Comparison of ENCODE assay signal across 8 cellular contexts in the genomic region with DNA sequence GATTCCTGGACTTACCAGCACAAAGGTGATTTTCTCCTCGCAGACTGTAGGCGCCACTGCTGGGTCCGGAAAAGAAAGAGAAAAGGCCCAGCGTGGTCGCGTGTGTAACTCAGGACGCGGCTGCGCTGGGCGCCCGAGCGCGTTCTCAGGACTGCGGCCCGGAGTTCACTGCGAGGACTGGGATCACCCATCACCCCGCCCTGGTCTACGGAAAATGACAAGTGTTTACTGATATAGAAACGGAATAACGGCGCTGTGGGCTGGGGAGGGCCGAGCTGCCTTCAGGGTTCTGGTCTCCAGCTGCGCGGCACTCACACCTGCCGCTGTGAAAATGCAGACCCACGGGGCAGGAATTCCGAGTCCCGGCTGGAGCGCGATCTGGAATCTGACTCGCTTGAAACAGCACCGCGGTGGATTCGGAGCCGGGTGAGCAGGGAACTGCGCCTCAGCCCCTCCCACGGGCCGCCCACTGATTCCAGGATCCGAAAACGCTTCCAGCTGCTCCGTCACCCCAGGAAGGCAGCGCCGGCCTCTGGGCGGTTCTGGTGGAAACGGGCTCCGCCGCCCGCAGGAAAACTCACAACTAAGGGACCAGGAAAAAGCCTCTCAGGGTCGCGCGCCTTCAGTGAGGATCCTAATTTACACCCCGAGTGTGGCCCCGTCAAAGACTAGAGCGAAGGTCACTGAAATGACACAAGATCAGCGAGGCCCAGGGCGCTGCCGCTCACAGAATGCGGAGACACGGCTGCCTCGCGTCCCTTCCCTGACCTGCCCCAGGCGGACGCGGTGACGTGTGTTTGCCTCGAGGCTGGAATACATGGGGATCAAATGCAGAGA. TPM values are rescaled to one million over a fixed set of nuclear protein-coding genes. Genes with fewer than 3 reads are reported as not detected.
A peak's percentile ranks its signal among the peaks of the same experiment; 100 is the strongest.
DNase-seq lines count a peak whose midpoint lies in the region; ATAC-seq, FAIRE-seq and TF ChIP-seq lines count a peak whose summit lies in the region.

No MANE protein-coding gene starts in this region.

- FAIRE-seq in GM19239 (lab: Jason Lieb, UNC): peak; percentile 37

- no peaks in the 10 kb centered on the region for H3K9me3 Mint-ChIP-seq in activated naive CD8-positive, alpha-beta T cell treated with anti-CD3 and anti-CD28 coated beads, Interleukin-2, amount 10 ng/mL, durations not matched to agents 7 days and 5 days
- peaks cover 7% of the 10 kb centered on the region for H3K9me3 Mint-ChIP-seq in glutamatergic neuron (ENCODE audit: unreplicated experiment)

- H2AFZ ChIP-seq in Karpas-422 (ENCODE audit: low read length) (no peak overlapping the region), SK-N-SH (ENCODE audit: low read depth) (peak overlapping the region; percentile 77)

- WGBS in SK-N-SH (ENCODE audit: low lambda C conversion rate): 1% methylated on average over 28 of the region's 66 CpGs
- 0 to 1% methylated on average over 47 to 50 of the region's 66 CpGs for WGBS in tibial nerve, 2 donors

- peak; percentile 80 for DNase-seq in AG08396 (ENCODE audit: low spot score)
- peak; percentile 52 for DNase-seq in GM19239 (ENCODE audit: insufficient read length, low spot score)
- no peak for DNase-seq in Karpas-422
- peak; percentile 80 for DNase-seq in SK-N-SH
- peak; percentile 65 for DNase-seq in activated naive CD8-positive, alpha-beta T cell treated with anti-CD3 and anti-CD28 coated beads, Interleukin-2, amount 10 ng/mL, durations not matched to agents 7 days and 5 days
- DNase-seq in glutamatergic neuron: peak; percentile 74
- DNase-seq in tibial nerve (ENCODE audit: low spot score in 2 of 2): peak; percentile 78 to 79

- no peaks in the 10 kb centered on the region for H3K9me2 ChIP-seq in Karpas-422 (replicated peaks; ENCODE audit: insufficient read depth, low read length)
- H3K9me2 ChIP-seq in SK-N-SH: no peaks in the 10 kb centered on the region

- H3K27ac ChIP-seq in Karpas-422 (ENCODE audit: low read length) (no peak overlapping the region), SK-N-SH (ENCODE audit: low read depth in 2 of 2, low read length in 1 of 2) (peak overlapping the region; percentile 65 to 79), neutrophil (no peak overlapping the region), tibial nerve (peak overlapping the region; percentile 54 to 87 (median 86))

- TF ChIP-seq CTCF in SK-N-SH (IDR thresholded peaks at IDR 0.05) (peak; percentile 37), glutamatergic neuron (IDR thresholded peaks at IDR 0.05; ENCODE audit: partially characterized antibody, unreplicated experiment) (no peak), neutrophil (IDR thresholded peaks at IDR 0.05) (no peak), tibial nerve (IDR thresholded peaks at IDR 0.05) (peak; percentile 26 to 51 (median 33))

- H3K9me3 ChIP-seq in Karpas-422 (ENCODE audit: low read length) (no peaks in the 10 kb centered on the region), SK-N-SH (no peaks in the 10 kb centered on the region), neutrophil (no peaks in the 10 kb centered on the region), tibial nerve (no peaks in the 10 kb centered on the region)

- no peaks in the 10 kb centered on the region for H3K36me3 Mint-ChIP-seq in activated naive CD8-positive, alpha-beta T cell treated with anti-CD3 and anti-CD28 coated beads, Interleukin-2, amount 10 ng/mL, durations not matched to agents 7 days and 5 days
- no peaks in the 10 kb centered on the region for H3K36me3 Mint-ChIP-seq in glutamatergic neuron (ENCODE audit: unreplicated experiment)

- H4K20me1 ChIP-seq in Karpas-422 (ENCODE audit: insufficient read depth, low read depth, low read length) (no peaks in the 10 kb centered on the region), SK-N-SH (ENCODE audit: insufficient read depth) (no peaks in the 10 kb centered on the region)

- peaks cover 58% of the 10 kb centered on the region for H3K27me3 Mint-ChIP-seq in activated naive CD8-positive, alpha-beta T cell treated with anti-CD3 and anti-CD28 coated beads, Interleukin-2, amount 10 ng/mL, durations not matched to agents 7 days and 5 days
- peaks cover 27% of the 10 kb centered on the region for H3K27me3 Mint-ChIP-seq in glutamatergic neuron (ENCODE audit: unreplicated experiment)

- H3K4me1 ChIP-seq in Karpas-422 (ENCODE audit: low read length) (peaks cover 3% of the 10 kb centered on the region; the same call in 1 of the 2 replicates), SK-N-SH (ENCODE audit: control insufficient read depth in 1 of 2, insufficient read depth in 2 of 2, low read depth in 1 of 2, low read length in 1 of 2) (peaks cover 0 to 18% of the 10 kb centered on the region in 2 experiments; a peak in 2 of 4 replicates), neutrophil (ENCODE audit: control insufficient read depth in 1 of 2, insufficient read depth in 1 of 2, low read depth in 1 of 2, low read length in 1 of 2) (peaks cover 24 to 27% of the 10 kb centered on the region in 2 experiments), tibial nerve (peaks cover 0 to 29% (median 2%) of the 10 kb centered on the region in 4 donors)

- peak overlapping the region; percentile 42 for H3K4me2 ChIP-seq in Karpas-422 (ENCODE audit: low read depth, low read length, poor library complexity, severe bottlenecking)
- peak overlapping the region; percentile 96 for H3K4me2 ChIP-seq in SK-N-SH

- H3F3A ChIP-seq in SK-N-SH (replicated peaks; ENCODE audit: insufficient read depth): no peaks in the 10 kb centered on the region

- CTCF ChIA-PET in SK-N-SH (lab: Yijun Ruan, JAX): interaction anchor here (1.3 to 3.9 kb wide), 3 partner anchors 11 to 128 kb away, joined by 4 to 22 read pairs (median 5); no protein-coding TSS in a partner anchor

- no peak overlapping the region for H3K27ac Mint-ChIP-seq in activated naive CD8-positive, alpha-beta T cell treated with anti-CD3 and anti-CD28 coated beads, Interleukin-2, amount 10 ng/mL, durations not matched to agents 7 days and 5 days
- H3K27ac Mint-ChIP-seq in glutamatergic neuron (ENCODE audit: unreplicated experiment): peak overlapping the region; percentile 11

- peak; percentile 85 for ATAC-seq in activated naive CD8-positive, alpha-beta T cell treated with anti-CD3 and anti-CD28 coated beads, Interleukin-2, amount 10 ng/mL, durations not matched to agents 7 days and 5 days (ENCODE audit: low read depth)

- TF ChIP-seq EP300 in SK-N-SH (IDR thresholded peaks at IDR 0.05; ENCODE audit: borderline replicate concordance in 1 of 2, low read depth in 1 of 2, low read length in 1 of 2) (no peak), tibial nerve (IDR thresholded peaks at IDR 0.05) (peak; percentile 4 to 64)

- POLR2A ChIA-PET in SK-N-SH (lab: Yijun Ruan, JAX): interaction anchor here (1.2 to 3.3 kb wide), 2 partner anchors 12 to 29 kb away, joined by 4 to 15 read pairs; no protein-coding TSS in a partner anchor
- POLR2A ChIA-PET in activated naive CD8-positive, alpha-beta T cell treated with anti-CD3 and anti-CD28 coated beads, Interleukin-2, amount 10 ng/mL, durations not matched to agents 7 days and 5 days (lab: Charles Lee): interaction anchor here (2.0 kb wide), 1 partner anchor 12 kb away, joined by 5 read pairs; no protein-coding TSS in a partner anchor

- no peaks in the 10 kb centered on the region for H3K36me3 ChIP-seq in Karpas-422 (ENCODE audit: insufficient read depth, low read length)
- H3K36me3 ChIP-seq in SK-N-SH (replicated peaks in 1 of 2; ENCODE audit: control insufficient read depth in 1 of 2, insufficient read depth in 2 of 2, low read length in 1 of 2): no peaks in the 10 kb centered on the region
- no peaks in the 10 kb centered on the region for H3K36me3 ChIP-seq in neutrophil
- no peaks in the 10 kb centered on the region for H3K36me3 ChIP-seq in tibial nerve

- no peaks in the 10 kb centered on the region for H3K79me2 ChIP-seq in Karpas-422 (ENCODE audit: low read length)
- no peaks in the 10 kb centered on the region for H3K79me2 ChIP-seq in SK-N-SH (ENCODE audit: insufficient read depth)

- H3K4me3 Mint-ChIP-seq in activated naive CD8-positive, alpha-beta T cell treated with anti-CD3 and anti-CD28 coated beads, Interleukin-2, amount 10 ng/mL, durations not matched to agents 7 days and 5 days: peak overlapping the region; percentile 89
- H3K4me3 Mint-ChIP-seq in glutamatergic neuron (ENCODE audit: unreplicated experiment): peak overlapping the region; percentile 84

- peaks cover 37% of the 10 kb centered on the region for H3K4me1 Mint-ChIP-seq in activated naive CD8-positive, alpha-beta T cell treated with anti-CD3 and anti-CD28 coated beads, Interleukin-2, amount 10 ng/mL, durations not matched to agents 7 days and 5 days
- peaks cover 14% of the 10 kb centered on the region for H3K4me1 Mint-ChIP-seq in glutamatergic neuron (ENCODE audit: low read depth, unreplicated experiment)

- H3K4me3 ChIP-seq in Karpas-422 (ENCODE audit: low read length) (peak overlapping the region; percentile 49; the same call in 1 of the 2 replicates), SK-N-SH (ENCODE audit: low read depth in 2 of 2, low read length in 1 of 2) (peak overlapping the region; percentile 59 to 61), neutrophil (ENCODE audit: low read depth in 1 of 2, low read length in 1 of 2) (peak overlapping the region; percentile 38 to 59), tibial nerve (peak overlapping the region; percentile 20 to 59 (median 42))

- peak in 1 of 2 donors; percentile 51 for TF ChIP-seq POLR2A in tibial nerve (IDR thresholded peaks at IDR 0.05)

- TF ChIP-seq RAD21 in SK-N-SH (IDR thresholded peaks at IDR 0.05; ENCODE audit: low read length): peak; percentile 31

- H3K27me3 ChIP-seq in Karpas-422 (ENCODE audit: low read length) (no peaks in the 10 kb centered on the region), SK-N-SH (ENCODE audit: insufficient read depth) (no peaks in the 10 kb centered on the region), neutrophil (peaks cover 57% of the 10 kb centered on the region), tibial nerve (no peaks in the 10 kb centered on the region)

- H3K9ac ChIP-seq in Karpas-422 (ENCODE audit: low read length) (peak overlapping the region; percentile 39; the same call in 1 of the 2 replicates), SK-N-SH (peak overlapping the region; percentile 51; the same call in 1 of the 2 replicates)

TF ChIP-seq in SK-N-SH, 30 proteins besides CTCF, POLR2A, EP300 and RAD21 (continues in another document):
- TF ChIP-seq NRF1 (IDR thresholded peaks at IDR 0.05; ENCODE audit: low read depth, low read length): 0 out of 2 replicates have a peak, but pooled peaks have one; percentile 27
- no peak for TF ChIP-seq NFIC (IDR thresholded peaks at IDR 0.05; ENCODE audit: borderline replicate concordance)

RNA-seq across cellular contexts. Expression of a gene that starts 34.5 kb away (rescaled TPM):
- 739 and 1,496 TPM in 2 replicates for total RNA-seq in Karpas-422 (2014; rRNA removed; shearing (Covaris generic); ENCODE audit: low replicate concordance)
- polyA plus RNA-seq in SK-N-SH (2012; rRNA removed): 250 and 312 TPM in 2 replicates
- 125 and 181 TPM in 2 replicates for polyA plus RNA-seq in SK-N-SH (2012; cell fraction: cytosol; rRNA removed)
- 255 and 289 TPM in 2 replicates for polyA plus RNA-seq in SK-N-SH (2012; cell fraction: nucleus; rRNA removed)
- 1,000 to 10,000 TPM; 2,013 to 2,035 TPM for total RNA-seq in activated naive CD8-positive, alpha-beta T cell treated with anti-CD3 and anti-CD28 coated beads, Interleukin-2, amount 10 ng/mL, durations not matched to agents 7 days and 5 days
- 60.2 TPM for total RNA-seq in glutamatergic neuron (ENCODE audit: unreplicated experiment)
- total RNA-seq in tibial nerve: 100 to 1,000 TPM; 219 to 566 (median 521) TPM

Comparison
In these comparisons a context has a peak if more than half of its experiments do, and no peak if none do; other contexts are left out.
1. H3K27ac ChIP-seq: peak in SK-N-SH (2 of 2) and tibial nerve (4 of 4); none in Karpas-422 (single experiment) and neutrophil (single experiment).
2. CTCF ChIP-seq: peak in SK-N-SH (single experiment) and tibial nerve (5 of 5); none in glutamatergic neuron (single experiment) and neutrophil (single experiment).
3. Peak in every context shown above with its lines, with median percentiles within 50 percentile points of each other: H3K4me3 ChIP-seq.